1 cellular context compared by ENCODE assay signal in the genomic region with DNA sequence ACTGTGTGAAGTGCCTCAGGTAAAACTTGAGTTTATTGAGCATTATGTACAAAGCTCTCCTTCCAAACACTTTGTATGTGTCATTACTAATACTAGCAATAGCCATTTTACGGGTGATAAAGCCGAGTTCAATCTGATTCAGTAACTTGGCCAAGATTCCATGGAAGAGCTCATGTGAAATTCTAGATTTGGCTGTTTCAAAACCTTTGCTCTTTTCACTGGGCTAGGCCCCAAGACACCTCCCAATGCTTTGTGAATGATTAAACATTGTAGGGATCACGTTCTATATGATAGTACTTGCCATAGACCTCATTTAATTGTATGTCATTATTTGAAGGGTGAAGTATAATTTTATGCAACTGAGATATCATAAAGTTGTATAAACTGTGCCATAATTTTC.
TF ChIP-seq lines count a peak whose summit lies in the region.

No MANE protein-coding gene starts in this region.

TF ChIP-seq in K562, 482 proteins besides CTCF, POLR2A, EP300 and RAD21:
- TF ChIP-seq POLR2AphosphoS5 (IDR thresholded peaks at IDR 0.05; ENCODE audit: control insufficient read depth, insufficient read depth, low read depth, low read length) (no peak), MAX (CRISPR knock-in tag; IDR thresholded peaks at IDR 0.05) (no peak), ZBTB33 (CRISPR knock-in tag; IDR thresholded peaks at IDR 0.05) (no peak), FIP1L1 (IDR thresholded peaks at IDR 0.05; ENCODE audit: low read depth, low read length, poor library complexity, severe bottlenecking) (no peak), CHD4 (IDR thresholded peaks at IDR 0.05; ENCODE audit: insufficient read depth, insufficient replicate concordance, low read depth, low read length, poor library complexity, severe bottlenecking) (no peak), ZNF143 (CRISPR knock-in tag; IDR thresholded peaks at IDR 0.05) (no peak), MAFG (tag; conservative IDR thresholded peaks at IDR 0.05) (no peak), DPF2 (IDR thresholded peaks at IDR 0.05) (no peak), ZBED1 (IDR thresholded peaks at IDR 0.05) (no peak), SAFB (IDR thresholded peaks at IDR 0.05; ENCODE audit: borderline replicate concordance, low read depth, low read length) (no peak), TRIM25 (IDR thresholded peaks at IDR 0.05; ENCODE audit: borderline replicate concordance) (no peak)
- TF ChIP-seq, protein P1, sequence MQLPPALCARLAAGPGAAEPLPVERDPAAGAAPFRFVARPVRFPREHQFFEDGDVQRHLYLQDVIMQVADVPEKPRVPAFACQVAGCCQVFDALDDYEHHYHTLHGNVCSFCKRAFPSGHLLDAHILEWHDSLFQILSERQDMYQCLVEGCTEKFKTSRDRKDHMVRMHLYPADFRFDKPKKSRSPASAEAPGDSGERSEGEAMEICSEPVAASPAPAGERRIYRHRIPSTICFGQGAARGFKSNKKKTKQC (CRISPR knock-in tag; IDR thresholded peaks at IDR 0.05), result no peak
- TF ChIP-seq, protein P2, sequence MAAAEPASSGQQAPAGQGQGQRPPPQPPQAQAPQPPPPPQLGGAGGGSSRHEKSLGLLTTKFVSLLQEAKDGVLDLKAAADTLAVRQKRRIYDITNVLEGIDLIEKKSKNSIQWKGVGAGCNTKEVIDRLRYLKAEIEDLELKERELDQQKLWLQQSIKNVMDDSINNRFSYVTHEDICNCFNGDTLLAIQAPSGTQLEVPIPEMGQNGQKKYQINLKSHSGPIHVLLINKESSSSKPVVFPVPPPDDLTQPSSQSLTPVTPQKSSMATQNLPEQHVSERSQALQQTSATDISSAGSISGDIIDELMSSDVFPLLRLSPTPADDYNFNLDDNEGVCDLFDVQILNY (CRISPR knock-in tag; IDR thresholded peaks at IDR 0.05), result no peak
